18 cellular contexts compared by ENCODE assay signal in the genomic region with DNA sequence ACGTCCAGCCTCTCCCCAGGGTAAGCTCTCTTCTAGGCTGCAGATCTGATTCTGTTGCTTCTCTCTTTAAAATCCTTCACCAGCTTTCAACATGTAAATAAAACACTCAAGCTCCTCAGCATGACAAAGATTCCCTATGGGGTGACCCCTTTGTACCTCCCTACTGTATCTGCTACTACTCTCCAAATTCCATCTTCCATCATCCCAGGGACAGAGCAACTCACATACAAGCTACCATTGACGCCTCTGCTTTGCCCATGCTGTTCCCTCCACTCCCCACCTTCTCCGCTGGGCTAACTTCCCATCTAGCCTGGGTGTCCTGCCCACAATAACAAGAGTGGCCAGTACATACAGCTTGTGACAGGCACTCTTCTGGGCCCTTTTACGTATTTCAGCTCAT.
"Had no signal": no experiment of that assay in that cellular context is flagged by ENCODE, and none has a peak within 500 bp of the region (broad histone marks: within the 10 kb centered on the region; RNA-seq: fewer than 3 reads in every experiment).

No MANE protein-coding gene starts in this region.

- H3K27me3 ChIP-seq: spleen, testis, tibial nerve, upper lobe of right lung, vagina had no signal

- H3K4me3 ChIP-seq: coronary artery, spleen, testis, tibial nerve, upper lobe of right lung, vagina had no signal

- H3K27me3 Mint-ChIP-seq: stimulated activated naive CD8-positive, alpha-beta T cell treated with anti-CD3 and anti-CD28 coated beads, Interleukin-15, amount 100 ng/mL, for 72 hours had no signal

- H3K4me3 Mint-ChIP-seq: naive thymus-derived CD4-positive, alpha-beta T cell; nephron progenitor cell; stimulated activated memory B cell treated with anti-CD40 and anti-IgM and Interleukin-4, amounts not matched to agents 10 μg/mL and 1 μg/mL and 100 μg/mL, for 72 hours; stimulated activated naive CD8-positive, alpha-beta T cell treated with anti-CD3 and anti-CD28 coated beads, Interleukin-15, amount 100 ng/mL, for 72 hours had no signal

- H3K36me3 Mint-ChIP-seq: stimulated activated memory B cell treated with anti-CD40 and anti-IgM and Interleukin-4, amounts not matched to agents 10 μg/mL and 1 μg/mL and 100 μg/mL, for 72 hours had no signal

- DNase-seq: effector CD4-positive, alpha-beta T cell; kidney glomerular epithelial cell; mammary epithelial cell; naive thymus-derived CD4-positive, alpha-beta T cell; nephron progenitor cell; spleen; stimulated activated CD4-positive, alpha-beta T cell treated with anti-CD3 and anti-CD28 coated beads, Interleukin-15, amount 100 ng/mL, for 24 hours; stimulated activated CD4-positive, alpha-beta T cell treated with anti-CD3 and anti-CD28 coated beads, Interleukin-1b, Interleukin-23, amount 100 ng/mL, for 48 hours; stimulated activated CD4-positive, alpha-beta T cell treated with anti-CD3 and anti-CD28 coated beads, Interleukin-4, amount 100 ng/mL, for 24 hours; stimulated activated naive CD8-positive, alpha-beta T cell treated with anti-CD3 and anti-CD28 coated beads, Interleukin-15, amount 100 ng/mL, for 72 hours; testis; upper lobe of right lung had no signal

- H3K36me3 ChIP-seq: neutrophil, spleen, tibial nerve, upper lobe of right lung, vagina had no signal

- ATAC-seq: naive thymus-derived CD4-positive, alpha-beta T cell; sciatic nerve; stimulated activated memory B cell treated with anti-CD40 and anti-IgM and Interleukin-4, amounts not matched to agents 10 μg/mL and 1 μg/mL and 100 μg/mL, for 72 hours; stimulated activated naive CD8-positive, alpha-beta T cell treated with anti-CD3 and anti-CD28 coated beads, Interleukin-15, amount 100 ng/mL, for 72 hours; upper lobe of right lung had no signal

- H3K27ac Mint-ChIP-seq: nephron progenitor cell; stimulated activated memory B cell treated with anti-CD40 and anti-IgM and Interleukin-4, amounts not matched to agents 10 μg/mL and 1 μg/mL and 100 μg/mL, for 72 hours; stimulated activated naive CD8-positive, alpha-beta T cell treated with anti-CD3 and anti-CD28 coated beads, Interleukin-15, amount 100 ng/mL, for 72 hours had no signal

- H3K4me1 Mint-ChIP-seq: stimulated activated memory B cell treated with anti-CD40 and anti-IgM and Interleukin-4, amounts not matched to agents 10 μg/mL and 1 μg/mL and 100 μg/mL, for 72 hours; stimulated activated naive CD8-positive, alpha-beta T cell treated with anti-CD3 and anti-CD28 coated beads, Interleukin-15, amount 100 ng/mL, for 72 hours had no signal

- H3K9me3 Mint-ChIP-seq: stimulated activated memory B cell treated with anti-CD40 and anti-IgM and Interleukin-4, amounts not matched to agents 10 μg/mL and 1 μg/mL and 100 μg/mL, for 72 hours; stimulated activated naive CD8-positive, alpha-beta T cell treated with anti-CD3 and anti-CD28 coated beads, Interleukin-15, amount 100 ng/mL, for 72 hours had no signal
